Comparison of ENCODE assay signal across 1 cellular context in genomic region chr7:97845622-97846203, GRCh38.
TF ChIP-seq lines count a peak whose summit lies in the region.

No MANE protein-coding gene starts in this region.

TF ChIP-seq in H1, 55 proteins besides CTCF, POLR2A, EP300 and RAD21 (continued from another document):
- TF ChIP-seq ATF2 (IDR thresholded peaks at IDR 0.05; ENCODE audit: low read length) (no peak), EZH2 (IDR thresholded peaks at IDR 0.05; ENCODE audit: low read depth, low read length, severe bottlenecking) (no peak), GABPA (IDR thresholded peaks at IDR 0.05; ENCODE audit: borderline replicate concordance, insufficient read depth, low read length) (no peak), SAP30 (IDR thresholded peaks at IDR 0.05; ENCODE audit: insufficient read depth, insufficient replicate concordance, low read length) (no peak)
TF ChIP-seq in H1: peak in this region for 0.
